19 cellular contexts compared by ENCODE assay signal in the genomic region with DNA sequence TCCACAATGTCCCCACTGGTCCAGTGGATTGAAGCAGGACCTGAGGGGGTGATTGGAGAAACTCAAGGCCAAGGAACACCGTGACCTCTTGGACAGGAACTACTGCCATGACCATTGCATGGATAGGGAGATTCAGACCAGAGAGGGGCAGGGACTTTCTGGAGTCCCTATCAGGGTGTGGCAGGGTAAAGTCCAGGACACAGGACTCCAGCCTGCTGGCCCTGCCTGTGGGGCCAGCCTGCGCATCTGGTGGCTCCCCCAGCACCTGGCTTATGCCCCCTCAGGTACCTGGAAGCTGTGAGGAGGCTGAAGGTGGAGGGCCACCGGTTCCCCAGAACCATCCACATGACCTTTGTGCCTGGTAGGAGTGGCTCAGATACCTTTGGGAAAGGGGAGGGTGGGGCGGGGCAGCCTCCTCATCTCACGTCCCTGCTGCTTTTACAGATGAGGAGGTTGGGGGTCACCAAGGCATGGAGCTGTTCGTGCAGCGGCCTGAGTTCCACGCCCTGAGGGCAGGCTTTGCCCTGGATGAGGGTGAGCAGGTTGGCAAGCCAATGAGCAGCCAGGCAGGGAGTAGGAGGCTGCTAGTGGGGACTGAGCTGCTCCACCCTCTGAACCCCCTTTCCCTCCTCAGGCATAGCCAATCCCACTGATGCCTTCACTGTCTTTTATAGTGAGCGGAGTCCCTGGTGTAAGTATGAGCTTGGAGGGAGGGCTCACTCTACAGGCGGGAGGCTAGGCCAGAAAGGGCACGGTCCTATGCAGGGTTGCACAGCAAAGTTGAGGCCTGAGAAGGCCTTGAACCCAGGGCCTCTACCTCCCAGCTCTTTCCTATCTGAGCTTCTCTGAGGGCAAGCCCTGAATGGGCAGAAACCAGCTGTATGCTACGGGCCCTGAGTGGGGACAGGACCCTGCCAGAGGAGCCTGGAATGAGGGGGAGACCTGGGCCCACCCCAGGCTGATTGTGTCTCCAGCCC. TPM values are rescaled to one million over a fixed set of nuclear protein-coding genes. Genes with fewer than 3 reads are reported as not detected.
DNase-seq lines count a peak whose midpoint lies in the region; ATAC-seq and TF ChIP-seq lines count a peak whose summit lies in the region.
"Had no signal": no experiment of that assay in that cellular context is flagged by ENCODE, and none has a peak within 500 bp of the region (broad histone marks: within the 10 kb centered on the region; RNA-seq: fewer than 3 reads in every experiment).

No MANE protein-coding gene starts in this region.

- H3K9me3 Mint-ChIP-seq in CD4-positive, alpha-beta T cell, result no peaks in the 10 kb centered on the region
- H3K9me3 Mint-ChIP-seq in T-cell (no peaks in the 10 kb centered on the region), osteocyte (ENCODE audit: unreplicated experiment) (no peaks in the 10 kb centered on the region)
- no peaks in the 10 kb centered on the region for H3K9me3 Mint-ChIP-seq in activated CD4-positive, alpha-beta memory T cell treated with anti-CD3 and anti-CD28 coated beads, Interleukin-2, amount 10 ng/mL, durations not matched to agents 7 days and 5 days
- H3K9me3 Mint-ChIP-seq: IgD-negative memory B cell, mesothelial cell of epicardium had no signal

- no peaks in the 10 kb centered on the region for H3K27me3 ChIP-seq in CD4-positive, alpha-beta T cell (ENCODE audit: control insufficient read depth, insufficient read depth, low read length)
- H3K27me3 ChIP-seq in mucosa of rectum (ENCODE audit: control insufficient read depth in 2 of 2, insufficient read depth in 2 of 2, low read length in 2 of 2), result no peaks in the 10 kb centered on the region
- H3K27me3 ChIP-seq: suprapubic skin had no signal

- DNase-seq in CD4-positive, alpha-beta T cell, result no peak
- DNase-seq in T-cell (no peak), osteocyte (ENCODE audit: extremely low spot score, unreplicated experiment) (no peak)
- DNase-seq in activated CD4-positive, alpha-beta memory T cell treated with anti-CD3 and anti-CD28 coated beads, Interleukin-2, amount 10 ng/mL, durations not matched to agents 7 days and 5 days, result no peak
- DNase-seq: activated CD4-positive, alpha-beta T cell treated with anti-CD3 and anti-CD28 coated beads for 1 hour; activated T-cell treated with anti-CD3 and anti-CD28 coated beads for 4 hours; Calu3; MV-4-11; NCI-H2081; NCI-H510A treated with DMSO at 0.1 percent for 48 hours; SIG-M5; stimulated activated CD4-positive, alpha-beta T cell treated with anti-CD3 and anti-CD28 coated beads, Interleukin-2, amount 100 ng/mL, for 24 hours; T1000 had no signal

- H3K27ac ChIP-seq in CD4-positive, alpha-beta T cell (ENCODE audit: low read depth, low read length), result no peak overlapping the region
- H3K27ac ChIP-seq in mucosa of rectum (ENCODE audit: low read depth in 2 of 2, low read length in 2 of 2), result peak overlapping the region; percentile 61 to 73
- H3K27ac ChIP-seq: suprapubic skin had no signal

- no peak overlapping the region for H3K4me3 Mint-ChIP-seq in CD4-positive, alpha-beta T cell
- H3K4me3 Mint-ChIP-seq in T-cell, result no peak overlapping the region
- H3K4me3 Mint-ChIP-seq in osteocyte (ENCODE audit: unreplicated experiment), result no peak overlapping the region
- H3K4me3 Mint-ChIP-seq in activated CD4-positive, alpha-beta memory T cell treated with anti-CD3 and anti-CD28 coated beads, Interleukin-2, amount 10 ng/mL, durations not matched to agents 7 days and 5 days, result no peak overlapping the region
- H3K4me3 Mint-ChIP-seq: mesothelial cell of epicardium had no signal

- H3K4me3 ChIP-seq in mucosa of rectum (ENCODE audit: low read length in 2 of 2), result peak overlapping the region in 1 of 2 donors; percentile 28
- H3K4me3 ChIP-seq: suprapubic skin had no signal

- POLR2A ChIA-PET in CD4-positive, alpha-beta T cell (lab: Charles Lee), result no interaction called here
- POLR2A ChIA-PET in T-cell (lab: Charles Lee), result no interaction called here
- POLR2A ChIA-PET in activated CD4-positive, alpha-beta memory T cell treated with anti-CD3 and anti-CD28 coated beads, Interleukin-2, amount 10 ng/mL, durations not matched to agents 7 days and 5 days (lab: Charles Lee), result interaction anchor here (7.6 kb wide), 1 partner anchor 9 kb away, joined by 78 read pairs; the partner anchor contains the start of gene RPL29

- peaks cover 22% of the 10 kb centered on the region for H3K4me1 Mint-ChIP-seq in CD4-positive, alpha-beta T cell (ENCODE audit: low read depth)
- H3K4me1 Mint-ChIP-seq in T-cell, result peaks cover 20 to 26% (median 23%) of the 10 kb centered on the region in 3 donors
- peaks cover 23% of the 10 kb centered on the region for H3K4me1 Mint-ChIP-seq in osteocyte (ENCODE audit: unreplicated experiment)
- peaks cover 29% of the 10 kb centered on the region for H3K4me1 Mint-ChIP-seq in activated CD4-positive, alpha-beta memory T cell treated with anti-CD3 and anti-CD28 coated beads, Interleukin-2, amount 10 ng/mL, durations not matched to agents 7 days and 5 days

- intact Hi-C loops in CD4-positive, alpha-beta T cell (cut with DNase I, micrococcal nuclease), result no loop called here

- H3K36me3 Mint-ChIP-seq in CD4-positive, alpha-beta T cell (ENCODE audit: low read depth), result peaks cover 3% of the 10 kb centered on the region
- H3K36me3 Mint-ChIP-seq in T-cell (peaks cover 2% of the 10 kb centered on the region), osteocyte (ENCODE audit: unreplicated experiment) (no peaks in the 10 kb centered on the region)
- peaks cover 10% of the 10 kb centered on the region for H3K36me3 Mint-ChIP-seq in activated CD4-positive, alpha-beta memory T cell treated with anti-CD3 and anti-CD28 coated beads, Interleukin-2, amount 10 ng/mL, durations not matched to agents 7 days and 5 days (ENCODE audit: low read depth)
- H3K36me3 Mint-ChIP-seq: IgD-negative memory B cell had no signal

- H3K9me3 ChIP-seq in CD4-positive, alpha-beta T cell (ENCODE audit: control insufficient read depth, low read length), result no peaks in the 10 kb centered on the region
- no peaks in the 10 kb centered on the region for H3K9me3 ChIP-seq in mucosa of rectum (ENCODE audit: control insufficient read depth in 2 of 2, low read length in 2 of 2)
- H3K9me3 ChIP-seq: suprapubic skin had no signal

- CTCF ChIA-PET in CD4-positive, alpha-beta T cell (lab: Charles Lee), result interaction anchor here (2.1 kb wide), 1 partner anchor 12 kb away, joined by 11 read pairs; the partner anchor contains the start of genes ABHD14A and ABHD14B
- CTCF ChIA-PET in T-cell (lab: Charles Lee), result no interaction called here
- CTCF ChIA-PET in activated CD4-positive, alpha-beta memory T cell treated with anti-CD3 and anti-CD28 coated beads, Interleukin-2, amount 10 ng/mL, durations not matched to agents 7 days and 5 days (lab: Charles Lee), result no interaction called here

- peaks cover 37 to 38% of the 10 kb centered on the region in 2 donors for H3K4me1 ChIP-seq in mucosa of rectum (ENCODE audit: control insufficient read depth in 2 of 2, insufficient read depth in 2 of 2, low read length in 2 of 2)

- peak overlapping the region in 1 of 2 donors; percentile 36 for H3K9ac ChIP-seq in mucosa of rectum (ENCODE audit: low read depth in 1 of 2, low read length in 2 of 2)

- peaks cover 0 to 3% of the 10 kb centered on the region in 2 donors for H3K36me3 ChIP-seq in mucosa of rectum (ENCODE audit: control insufficient read depth in 2 of 2, insufficient read depth in 2 of 2, low read length in 2 of 2)

- no peak for ATAC-seq in CD4-positive, alpha-beta T cell (ENCODE audit: poor library complexity)
- ATAC-seq in T-cell (replicated peaks in 1 of 4) (no peak), GM21786 (IDR thresholded peaks at IDR 0.05; ENCODE audit: unreplicated experiment) (no peak)
- ATAC-seq: sciatic nerve had no signal

- TF ChIP-seq CTCF in CD4-positive, alpha-beta T cell (IDR thresholded peaks at IDR 0.05), result no peak
- no peak for TF ChIP-seq CTCF in osteocyte (IDR thresholded peaks at IDR 0.05)

- H3K27me3 Mint-ChIP-seq in CD4-positive, alpha-beta T cell, result no peaks in the 10 kb centered on the region
- H3K27me3 Mint-ChIP-seq in T-cell (no peaks in the 10 kb centered on the region), osteocyte (ENCODE audit: unreplicated experiment) (no peaks in the 10 kb centered on the region)
- no peaks in the 10 kb centered on the region for H3K27me3 Mint-ChIP-seq in activated CD4-positive, alpha-beta memory T cell treated with anti-CD3 and anti-CD28 coated beads, Interleukin-2, amount 10 ng/mL, durations not matched to agents 7 days and 5 days
- H3K27me3 Mint-ChIP-seq: IgD-negative memory B cell had no signal

- H3K27ac Mint-ChIP-seq in CD4-positive, alpha-beta T cell, result peak overlapping the region; percentile 59
- H3K27ac Mint-ChIP-seq in T-cell, result peak overlapping the region; percentile 39 to 43
- no peak overlapping the region for H3K27ac Mint-ChIP-seq in osteocyte (ENCODE audit: unreplicated experiment)
- no peak overlapping the region for H3K27ac Mint-ChIP-seq in activated CD4-positive, alpha-beta memory T cell treated with anti-CD3 and anti-CD28 coated beads, Interleukin-2, amount 10 ng/mL, durations not matched to agents 7 days and 5 days
- H3K27ac Mint-ChIP-seq: mesothelial cell of epicardium had no signal

RNA-seq across cellular contexts. Expression of gene ACY1, which starts 2.9 kb away (rescaled TPM):
- 1 to 10 TPM; 4.9 TPM for total RNA-seq in CD4-positive, alpha-beta T cell
- total RNA-seq in T-cell (10 to 100 TPM in 3 of 5 donors, 1 to 10 TPM in 2; 6.2 to 19.0 (median 13.3) TPM), osteocyte (31.0 and 40.1 TPM in 2 replicates)
- 10 to 100 TPM; 18.4 to 22.0 TPM for total RNA-seq in activated CD4-positive, alpha-beta memory T cell treated with anti-CD3 and anti-CD28 coated beads, Interleukin-2, amount 10 ng/mL, durations not matched to agents 7 days and 5 days

RNA-seq across cellular contexts. Expression of gene RPL29, which starts 9.4 kb away (rescaled TPM):
- 1,000 to 10,000 TPM; 1,843 to 1,901 TPM for total RNA-seq in CD4-positive, alpha-beta T cell
- total RNA-seq in T-cell (1,000 to 10,000 TPM; 1,518 to 1,711 (median 1,629) TPM), osteocyte (881 and 957 TPM in 2 replicates)
- 1,000 to 10,000 TPM; 1,042 to 1,047 TPM for total RNA-seq in activated CD4-positive, alpha-beta memory T cell treated with anti-CD3 and anti-CD28 coated beads, Interleukin-2, amount 10 ng/mL, durations not matched to agents 7 days and 5 days

RNA-seq across cellular contexts. Expression of gene ABHD14A, which starts 11.4 kb away (rescaled TPM):
- total RNA-seq in CD4-positive, alpha-beta T cell, result 10 to 100 TPM in 1 of 2 experiments, 1 to 10 TPM in 1; 9.5 to 10.6 TPM
- total RNA-seq in T-cell, result 10 to 100 TPM; 14.3 to 26.5 (median 20.8) TPM
- total RNA-seq in osteocyte, result 12.2 and 14.6 TPM in 2 replicates
- 10 to 100 TPM; 10.8 to 13.3 TPM for total RNA-seq in activated CD4-positive, alpha-beta memory T cell treated with anti-CD3 and anti-CD28 coated beads, Interleukin-2, amount 10 ng/mL, durations not matched to agents 7 days and 5 days

RNA-seq across cellular contexts. Expression of gene ABHD14B, which starts 12.4 kb away (rescaled TPM):
- total RNA-seq in CD4-positive, alpha-beta T cell, result 10 to 100 TPM; 52.4 to 58.2 TPM
- total RNA-seq in T-cell, result 10 to 100 TPM; 55.7 to 86.4 (median 78.5) TPM
- total RNA-seq in osteocyte, result 42.7 and 45.2 TPM in 2 replicates
- 10 to 100 TPM; 57.4 to 58.1 TPM for total RNA-seq in activated CD4-positive, alpha-beta memory T cell treated with anti-CD3 and anti-CD28 coated beads, Interleukin-2, amount 10 ng/mL, durations not matched to agents 7 days and 5 days

RNA-seq across cellular contexts. Expression of gene PCBP4, which starts 19.0 kb away (rescaled TPM):
- 10 to 100 TPM; 14.7 to 16.8 TPM for total RNA-seq in CD4-positive, alpha-beta T cell
- total RNA-seq in T-cell (10 to 100 TPM; 11.7 to 33.3 (median 26.6) TPM), osteocyte (47.5 and 50.8 TPM in 2 replicates)
- 10 to 100 TPM; 31.0 to 34.2 TPM for total RNA-seq in activated CD4-positive, alpha-beta memory T cell treated with anti-CD3 and anti-CD28 coated beads, Interleukin-2, amount 10 ng/mL, durations not matched to agents 7 days and 5 days

Comparison
In these comparisons a context has a peak if more than half of its experiments do, and no peak if none do; other contexts are left out.
1. H3K27ac Mint-ChIP-seq: peak in CD4-positive, alpha-beta T cell (single experiment) and T-cell (2 of 2); none in osteocyte (single experiment) and activated CD4-positive, alpha-beta memory T cell treated with anti-CD3 and anti-CD28 coated beads, Interleukin-2, amount 10 ng/mL, durations not matched to agents 7 days and 5 days (single experiment).